Comparison of ENCODE assay signal across 22 cellular contexts in the genomic region with DNA sequence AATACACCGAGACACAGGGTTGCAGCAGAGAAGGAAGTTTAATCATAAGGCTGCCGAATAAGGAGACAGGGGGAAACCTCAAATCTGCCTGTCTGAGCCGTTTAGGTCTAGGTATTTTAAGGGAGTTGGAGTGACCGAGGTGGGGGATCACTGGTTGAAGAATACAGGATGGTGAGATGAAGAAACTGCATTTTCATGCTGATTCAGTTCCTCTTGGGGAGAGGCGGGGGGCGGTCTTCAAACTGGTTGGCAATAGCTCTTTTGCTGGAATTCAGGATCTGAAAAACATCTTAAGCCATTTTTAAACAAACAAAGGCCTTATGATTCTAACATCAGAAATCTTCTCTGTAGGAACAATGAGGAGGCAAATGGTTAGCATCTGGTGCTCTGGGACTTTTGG.
DNase-seq lines count a peak whose midpoint lies in the region; ATAC-seq and TF ChIP-seq lines count a peak whose summit lies in the region.
"Had no signal": no experiment of that assay in that cellular context is flagged by ENCODE, and none has a peak within 500 bp of the region (broad histone marks: within the 10 kb centered on the region; RNA-seq: fewer than 3 reads in every experiment).

No MANE protein-coding gene starts in this region.

- H3K23ac ChIP-seq in IMR-90 (ENCODE audit: low read depth, low read length), result peak overlapping the region; percentile 75; the same call in 1 of the 2 replicates

- H3K27ac ChIP-seq in IMR-90 (ENCODE audit: insufficient read depth, low read length) (peak overlapping the region; percentile 84; the same call in 1 of the 2 replicates), upper lobe of right lung (no peak overlapping the region)
- H3K27ac ChIP-seq: coronary artery, foreskin keratinocyte, SK-N-MC had no signal

- H2AK9ac ChIP-seq in IMR-90 (replicated peaks; ENCODE audit: low read depth, low read length, poor library complexity), result no peak overlapping the region

- CTCF ChIA-PET in IMR-90 (lab: Yijun Ruan, JAX), result no interaction called here

- no peak for TF ChIP-seq RAD21 in IMR-90 (IDR thresholded peaks at IDR 0.05; ENCODE audit: low read length)

- POLR2A ChIA-PET in IMR-90 (lab: Charles Lee; ENCODE audit: unreplicated experiment), result interaction anchor here (0.6 kb wide), 1 partner anchor 86 kb away, joined by 13 read pairs; no protein-coding TSS in a partner anchor

- no peaks in the 10 kb centered on the region for H3K79me1 ChIP-seq in IMR-90 (ENCODE audit: low read depth in 1 of 2, low read length in 2 of 2)

- no TSS peak for BruUV-seq in IMR-90 (replicated peaks; lab: Mats Ljungman, UMichigan)

- H3K9me1 ChIP-seq in IMR-90 (ENCODE audit: insufficient read depth, low read length), result no peaks in the 10 kb centered on the region

- no peaks in the 10 kb centered on the region for H3K9me3 ChIP-seq in IMR-90 (ENCODE audit: control insufficient read depth, insufficient read depth, low read length)
- no peaks in the 10 kb centered on the region for H3K9me3 ChIP-seq in upper lobe of right lung

- H2AK5ac ChIP-seq in IMR-90 (ENCODE audit: low read depth, low read length), result 0 out of 2 replicates have a peak overlapping the region, but pooled peaks have one; percentile 36

- in situ Hi-C loops in IMR-90 (cut with MboI; ENCODE audit: low sequenced_read_pairs), result no loop called here

- H4K91ac ChIP-seq in IMR-90 (ENCODE audit: insufficient read depth, low read depth, low read length), result peak overlapping the region; percentile 82

- TF ChIP-seq CTCF in IMR-90 (conservative IDR thresholded peaks at IDR 0.05; ENCODE audit: low read depth, low read length) (no peak), upper lobe of right lung (IDR thresholded peaks at IDR 0.05) (no peak)

- peak overlapping the region; percentile 92 for H4K5ac ChIP-seq in IMR-90 (ENCODE audit: low read depth, low read length)

- no peak overlapping the region for H3K56ac ChIP-seq in IMR-90 (ENCODE audit: extremely low read depth, insufficient read depth, low read length)

- H2BK20ac ChIP-seq in IMR-90 (ENCODE audit: low read depth, low read length), result peak overlapping the region; percentile 96

- H2BK15ac ChIP-seq in IMR-90 (ENCODE audit: low read depth, low read length), result peak overlapping the region; percentile 72; the same call in 2 of the 3 replicates

- 0 out of 2 replicates have a peak overlapping the region, but pooled peaks have one; percentile 15 for H3K4me2 ChIP-seq in IMR-90 (ENCODE audit: low read depth, low read length)

- H3K4me3 ChIP-seq in IMR-90 (ENCODE audit: insufficient read depth, low read depth, low read length) (no peak overlapping the region), upper lobe of right lung (no peak overlapping the region)
- H3K4me3 ChIP-seq: coronary artery, SK-N-MC had no signal

- H2AFZ ChIP-seq in IMR-90 (replicated peaks; ENCODE audit: low read length, poor library complexity), result no peak overlapping the region

- TF ChIP-seq POLR2A in IMR-90 (IDR thresholded peaks at IDR 0.05; ENCODE audit: low read depth, low read length), result no peak

- WGBS in IMR-90 (ENCODE audit: extremely low coverage in 2 of 2, insufficient read length in 1 of 2), 2 experiments, result 72% methylated on average over 4 of the region's 6 CpGs; no CpG with 5 or more reads in 1 of the 2 experiments

- H3K36me3 ChIP-seq in IMR-90 (ENCODE audit: control insufficient read depth, insufficient read depth, low read length), result no peaks in the 10 kb centered on the region
- H3K36me3 ChIP-seq in upper lobe of right lung, result no peaks in the 10 kb centered on the region

- H3K14ac ChIP-seq in IMR-90 (replicated peaks; ENCODE audit: low read depth, low read length), result peak overlapping the region; percentile 65; the same call in 1 of the 2 replicates

- no peak overlapping the region; the same call in 1 of the 2 replicates for H3K9ac ChIP-seq in IMR-90 (ENCODE audit: low read depth, low read length)

- H3K27me3 ChIP-seq in IMR-90 (ENCODE audit: control insufficient read depth, insufficient read depth, low read length) (no peaks in the 10 kb centered on the region), upper lobe of right lung (no peaks in the 10 kb centered on the region)

- H4K8ac ChIP-seq in IMR-90 (ENCODE audit: low read depth in 2 of 2, low read length in 2 of 2), result peak overlapping the region in 1 of 2 experiments; percentile 90; a peak in 3 of 4 replicates

- peak overlapping the region; percentile 93 for H3K18ac ChIP-seq in IMR-90 (ENCODE audit: low read depth, low read length)

- ATAC-seq in IMR-90 (ENCODE audit: low read depth), result peak; percentile 79
- ATAC-seq in upper lobe of right lung, result no peak
- ATAC-seq: foreskin keratinocyte, left ventricle myocardium superior had no signal

- dilution Hi-C loops in IMR-90 (cut with HindIII; ENCODE audit: low sequenced_read_pairs, unreplicated experiment), result no loop called here

- peak overlapping the region; percentile 78 for H2BK5ac ChIP-seq in IMR-90 (ENCODE audit: low read depth, low read length, poor library complexity, severe bottlenecking)

- H2BK120ac ChIP-seq in IMR-90 (ENCODE audit: low read depth, low read length), result peak overlapping the region; percentile 97

- H3K4me1 ChIP-seq in IMR-90 (ENCODE audit: control insufficient read depth, insufficient read depth, low read length), result peaks cover 17% of the 10 kb centered on the region
- no peaks in the 10 kb centered on the region for H3K4me1 ChIP-seq in upper lobe of right lung
- H3K4me1 ChIP-seq: foreskin keratinocyte had no signal

- DNase-seq in AML-193 (lab: John Stamatoyannopoulos, UW) (peak; percentile 99), IMR-90 (peak; percentile 79), amniotic epithelial cell (ENCODE audit: low read depth) (peak; percentile 19), iris pigment epithelial cell (ENCODE audit: low read depth) (peak; percentile 94), upper lobe of right lung (no peak), DMS53 (lab: John Stamatoyannopoulos, UW) (no peak), RPMI8226 (no peak)
- DNase-seq in stimulated activated naive CD4-positive, alpha-beta T cell treated with Interleukin-2 at 50 U/mL for 16 hours (lab: John Stamatoyannopoulos, UW), result no peak
- DNase-seq: activated B cell treated with CpG ODN at 0.5 μM for 24 hours; activated CD4-positive, alpha-beta memory T cell treated with anti-CD3 and anti-CD28 coated beads for 36 hours; activated effector memory CD4-positive, alpha-beta T cell treated with anti-CD3 and anti-CD28 coated beads, Interleukin-2, amount 50 U/mL, for 16 hours; DMS79 treated with DMSO at 0.1 percent for 48 hours; foreskin keratinocyte; Karpas-422; left ventricle myocardium superior; NCI-H1092 treated with DMSO at 0.1 percent for 48 hours; NCI-H2029 treated with DMSO at 0.1 percent for 48 hours; NCI-H345; NCI-H774; T-helper 9 cell had no signal

- H3K4ac ChIP-seq in IMR-90 (ENCODE audit: low read depth, low read length), result peak overlapping the region; percentile 82; the same call in 1 of the 2 replicates

- H4K20me1 ChIP-seq in IMR-90 (ENCODE audit: insufficient read depth, low read length), result no peaks in the 10 kb centered on the region

- intact Hi-C loops in IMR-90 (cut with micrococcal nuclease) (no loop called here), upper lobe of right lung (cut with DNase I) (no loop called here)

TF ChIP-seq in IMR-90, 13 proteins besides CTCF, POLR2A, EP300 and RAD21:
- TF ChIP-seq NFE2L2 (IDR thresholded peaks at IDR 0.05; ENCODE audit: low read depth, low read length) (peak; percentile 85; the same call in 1 of the 2 replicates), MXI1 (IDR thresholded peaks at IDR 0.05; ENCODE audit: borderline replicate concordance, low read depth, low read length) (no peak), MAFK (IDR thresholded peaks at IDR 0.05; ENCODE audit: low read depth, low read length) (0 out of 2 replicates have a peak, but pooled peaks have one; percentile 7), BHLHE40 (IDR thresholded peaks at IDR 0.05; ENCODE audit: low read depth, low read length) (no peak)

Comparison
In these comparisons a context has a peak if more than half of its experiments do, and no peak if none do; other contexts are left out.
1. DNase-seq: peak in AML-193 (2 of 2), IMR-90 (single experiment), amniotic epithelial cell (single experiment) and iris pigment epithelial cell (single experiment); none in upper lobe of right lung (single experiment), stimulated activated naive CD4-positive, alpha-beta T cell treated with Interleukin-2 at 50 U/mL for 16 hours (single experiment), DMS53 (single experiment) and RPMI8226 (single experiment).